15 cellular contexts compared by ENCODE assay signal in the genomic region with DNA sequence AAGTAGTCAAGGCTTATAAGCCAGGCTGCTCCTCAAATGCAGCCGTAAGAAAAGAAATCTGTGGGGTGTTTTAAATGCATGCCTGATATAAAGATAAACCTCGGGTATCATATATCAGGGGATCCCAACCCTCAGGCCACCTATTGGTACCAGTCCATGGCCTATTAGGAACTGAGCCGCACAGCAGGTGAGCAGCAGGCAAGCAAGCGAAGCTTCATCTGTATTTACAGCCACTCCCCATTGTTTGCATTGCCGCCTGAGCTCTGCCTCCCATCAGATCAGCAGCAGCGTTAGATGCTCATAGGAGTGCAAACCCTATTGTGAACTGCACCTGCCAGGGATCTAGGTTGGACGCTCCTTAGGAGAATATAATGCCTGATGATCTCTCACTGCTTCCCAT.
A peak's percentile ranks its signal among the peaks of the same experiment; 100 is the strongest.
DNase-seq lines count a peak whose midpoint lies in the region; ATAC-seq lines count a peak whose summit lies in the region.
"Had no signal": no experiment of that assay in that cellular context is flagged by ENCODE, and none has a peak within 500 bp of the region (broad histone marks: within the 10 kb centered on the region; RNA-seq: fewer than 3 reads in every experiment).

No MANE protein-coding gene starts in this region.

- no peak for ATAC-seq in sciatic nerve
- no peak for ATAC-seq in HG02623 (IDR thresholded peaks at IDR 0.05; ENCODE audit: unreplicated experiment)

- intact Hi-C loops in sciatic nerve (cut with DNase I), result no loop called here

- DNase-seq in DMS79 (lab: John Stamatoyannopoulos, UW), result peak; percentile 28
- DNase-seq in NCI-H1436 treated with DMSO at 0.1 percent for 48 hours (lab: John Stamatoyannopoulos, UW), result peak; percentile 50
- peak; percentile 63 for DNase-seq in NCI-H510A treated with DMSO at 0.1 percent for 48 hours (lab: John Stamatoyannopoulos, UW)
- peak; percentile 52 for DNase-seq in left kidney (ENCODE audit: low read depth, low spot score)
- DNase-seq in effector CD8-positive, alpha-beta T cell (lab: John Stamatoyannopoulos, UW), result no peak
- DNase-seq in sciatic nerve (ENCODE audit: low spot score), result no peak
- no peak for DNase-seq in ureter (ENCODE audit: low spot score)
- DNase-seq: amygdala; cortex of kidney; DND-41; kidney glomerular epithelial cell; posterior cingulate gyrus; stimulated activated CD4-positive, alpha-beta T cell treated with anti-CD3 and anti-CD28 coated beads, Interleukin-15, amount 100 ng/mL, for 24 hours; substantia nigra had no signal

Comparison
In these comparisons a context has a peak if more than half of its experiments do, and no peak if none do; other contexts are left out.
1. DNase-seq: peak in DMS79 (single experiment), NCI-H1436 treated with DMSO at 0.1 percent for 48 hours (single experiment), NCI-H510A treated with DMSO at 0.1 percent for 48 hours (single experiment) and left kidney (single experiment); none in effector CD8-positive, alpha-beta T cell (single experiment), sciatic nerve (single experiment) and ureter (single experiment).